ENCODE assay signal across 1 cellular context in the genomic region with DNA sequence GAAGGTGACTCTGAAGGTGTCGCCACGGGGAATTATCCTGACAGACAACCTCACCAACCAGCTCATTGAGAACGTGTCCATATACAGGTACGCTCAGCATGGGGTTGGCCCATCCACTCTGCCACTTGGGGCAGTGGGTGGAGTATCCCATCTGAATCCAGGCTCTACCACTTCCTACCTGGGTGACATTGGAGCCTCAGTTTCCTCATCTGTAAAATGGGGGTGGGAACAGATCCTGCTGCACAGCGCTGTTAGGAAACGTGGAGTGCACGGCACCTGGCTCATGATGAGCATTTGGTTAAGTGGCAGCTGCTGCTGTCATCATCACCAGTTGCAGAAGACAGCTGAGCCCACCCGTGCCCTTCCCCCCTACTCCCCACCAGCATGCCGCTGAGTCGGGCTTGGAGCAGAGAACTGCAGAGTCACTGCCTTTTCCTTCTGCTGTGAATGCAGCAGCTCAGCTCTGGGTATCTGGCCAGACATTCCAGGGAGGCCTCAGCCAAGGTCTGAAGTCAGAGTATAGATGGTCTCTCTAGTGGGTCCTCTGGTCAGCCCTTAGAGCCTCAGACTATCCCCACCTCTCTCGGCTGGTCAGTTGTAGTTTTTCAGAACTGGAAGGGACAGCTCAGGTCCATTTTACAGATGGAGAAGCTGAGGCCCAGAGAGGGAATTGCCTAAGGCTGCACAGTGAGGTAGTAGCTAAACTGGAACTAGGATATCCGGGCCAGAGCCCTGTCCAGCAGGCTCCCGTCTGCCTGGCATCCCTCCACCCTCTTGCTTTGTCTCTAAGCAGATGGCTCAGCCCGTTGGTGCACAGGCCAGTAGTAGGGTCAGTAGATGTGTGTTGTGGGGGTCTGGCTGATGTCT.
A peak's percentile ranks its signal among the peaks of the same experiment; 100 is the strongest.
TF ChIP-seq lines count a peak whose summit lies in the region.

No MANE protein-coding gene starts in this region.

TF ChIP-seq in H1, 55 proteins besides CTCF, POLR2A, EP300 and RAD21:
- TF ChIP-seq BACH1 (IDR thresholded peaks at IDR 0.05; ENCODE audit: low read length), result peak; percentile 83
- TF ChIP-seq SIRT6 (IDR thresholded peaks at IDR 0.05; ENCODE audit: low read length), result no peak
- TF ChIP-seq MAFK (IDR thresholded peaks at IDR 0.05; ENCODE audit: low read depth, low read length), result peak; percentile 29; the same call in 1 of the 2 replicates
